In genomic region chr3:30476373-30477082, GRCh38 we compare ENCODE assay signal across 12 cellular contexts.
DNase-seq lines count a peak whose midpoint lies in the region; ATAC-seq and TF ChIP-seq lines count a peak whose summit lies in the region.
"Had no signal": no experiment of that assay in that cellular context is flagged by ENCODE, and none has a peak within 500 bp of the region (broad histone marks: within the 10 kb centered on the region; RNA-seq: fewer than 3 reads in every experiment).

No MANE protein-coding gene starts in this region.

- peak overlapping the region; percentile 1; the same call in 1 of the 2 replicates for H3K9ac ChIP-seq in OCI-LY3 (ENCODE audit: low read length)

- no peaks in the 10 kb centered on the region for H3K79me2 ChIP-seq in OCI-LY3 (ENCODE audit: low read length)

- H3K36me3 ChIP-seq in breast epithelium (no peaks in the 10 kb centered on the region), OCI-LY3 (replicated peaks; ENCODE audit: low read depth, low read length) (no peaks in the 10 kb centered on the region), MG63 (no peaks in the 10 kb centered on the region), suprapubic skin (no peaks in the 10 kb centered on the region)
- H3K36me3 ChIP-seq: cardiac muscle cell had no signal

- no peaks in the 10 kb centered on the region for H4K20me1 ChIP-seq in OCI-LY3 (ENCODE audit: insufficient read depth, low read length)

- H3K27ac ChIP-seq in breast epithelium: no peak overlapping the region
- peak overlapping the region; percentile 63 for H3K27ac ChIP-seq in OCI-LY3 (ENCODE audit: low read length)
- no peak overlapping the region for H3K27ac ChIP-seq in suprapubic skin
- H3K27ac ChIP-seq: C4-2B, cardiac muscle cell had no signal

- BruUV-seq in MCF 10A (replicated peaks; lab: Mats Ljungman, UMichigan): no TSS peak

- intact Hi-C loops in MCF 10A (cut with micrococcal nuclease): no loop called here
- intact Hi-C loops in breast epithelium (cut with DNase I; ENCODE audit: low total_unique reads): no loop called here

- peak overlapping the region; percentile 66 for H3K4me2 ChIP-seq in OCI-LY3 (ENCODE audit: low read length)

- no peak overlapping the region for H2AFZ ChIP-seq in OCI-LY3 (ENCODE audit: low read depth, low read length)

- no peaks in the 10 kb centered on the region for H3K27me3 Mint-ChIP-seq in MCF 10A (ENCODE audit: insufficient read depth, unreplicated experiment)
- H3K27me3 Mint-ChIP-seq: activated CD4-positive, alpha-beta memory T cell treated with anti-CD3 and anti-CD28 coated beads for 36 hours had no signal

- H3K9me3 Mint-ChIP-seq in MCF 10A (ENCODE audit: unreplicated experiment): no peaks in the 10 kb centered on the region

- H3K27me3 ChIP-seq in breast epithelium: no peaks in the 10 kb centered on the region
- no peaks in the 10 kb centered on the region for H3K27me3 ChIP-seq in OCI-LY3 (ENCODE audit: low read depth, low read length)
- no peaks in the 10 kb centered on the region for H3K27me3 ChIP-seq in MG63
- no peaks in the 10 kb centered on the region for H3K27me3 ChIP-seq in suprapubic skin
- H3K27me3 ChIP-seq: cardiac muscle cell had no signal

- no peak for TF ChIP-seq POLR2A in breast epithelium (IDR thresholded peaks at IDR 0.05)
- no peak for TF ChIP-seq POLR2A in suprapubic skin (IDR thresholded peaks at IDR 0.05)

- H3K27ac Mint-ChIP-seq in MCF 10A (ENCODE audit: low read depth, unreplicated experiment): peak overlapping the region; percentile 72
- H3K27ac Mint-ChIP-seq: activated CD4-positive, alpha-beta memory T cell treated with anti-CD3 and anti-CD28 coated beads for 36 hours had no signal

- peaks cover 40% of the 10 kb centered on the region for H3K4me1 Mint-ChIP-seq in MCF 10A (ENCODE audit: insufficient read depth, unreplicated experiment)

- peak; percentile 69 for DNase-seq in MCF 10A (ENCODE audit: unreplicated experiment)
- no peak for DNase-seq in breast epithelium (ENCODE audit: low spot score in 2 of 2)
- DNase-seq in fibroblast of the aortic adventitia (ENCODE audit: low read depth): peak; percentile 25
- no peak for DNase-seq in MG63
- no peak for DNase-seq in suprapubic skin (ENCODE audit: low spot score in 2 of 2)
- DNase-seq: activated CD4-positive, alpha-beta memory T cell treated with anti-CD3 and anti-CD28 coated beads for 36 hours; posterior cingulate gyrus had no signal

- no peak for ATAC-seq in HG03457 (IDR thresholded peaks at IDR 0.05; ENCODE audit: unreplicated experiment)
- ATAC-seq in HG02588 (IDR thresholded peaks at IDR 0.05; ENCODE audit: unreplicated experiment): no peak

- WGBS in suprapubic skin: 67% methylated on average over 3 of the region's 3 CpGs

- no peak for TF ChIP-seq EP300 in suprapubic skin (IDR thresholded peaks at IDR 0.05)

- POLR2A ChIA-PET in MCF 10A (lab: Yijun Ruan, JAX): interaction anchor here (0.8 to 2.0 kb wide), 7 partner anchors 9 to 131 kb away, joined by 3 to 6 read pairs (median 4); no protein-coding TSS in a partner anchor

- H3K9me3 ChIP-seq in breast epithelium (no peaks in the 10 kb centered on the region), OCI-LY3 (ENCODE audit: insufficient read depth, low read length) (no peaks in the 10 kb centered on the region), MG63 (no peaks in the 10 kb centered on the region), suprapubic skin (no peaks in the 10 kb centered on the region)

- TF ChIP-seq CTCF in MCF 10A (IDR thresholded peaks at IDR 0.05; ENCODE audit: unreplicated experiment) (no peak), breast epithelium (IDR thresholded peaks at IDR 0.05) (no peak), OCI-LY3 (IDR thresholded peaks at IDR 0.05; ENCODE audit: low read depth, low read length) (no peak), fibroblast of the aortic adventitia (IDR thresholded peaks at IDR 0.05; ENCODE audit: insufficient read depth, low read length) (no peak), suprapubic skin (IDR thresholded peaks at IDR 0.05) (no peak)

- no peaks in the 10 kb centered on the region for H3K36me3 Mint-ChIP-seq in MCF 10A (ENCODE audit: insufficient read depth, unreplicated experiment)
- H3K36me3 Mint-ChIP-seq: activated CD4-positive, alpha-beta memory T cell treated with anti-CD3 and anti-CD28 coated beads for 36 hours had no signal

- H3K4me3 Mint-ChIP-seq in MCF 10A (ENCODE audit: unreplicated experiment): no peak overlapping the region
- H3K4me3 Mint-ChIP-seq: activated CD4-positive, alpha-beta memory T cell treated with anti-CD3 and anti-CD28 coated beads for 36 hours had no signal

- H3K4me1 ChIP-seq in breast epithelium: no peaks in the 10 kb centered on the region
- peaks cover 51% of the 10 kb centered on the region for H3K4me1 ChIP-seq in OCI-LY3 (ENCODE audit: low read length)
- peaks cover 14% of the 10 kb centered on the region for H3K4me1 ChIP-seq in suprapubic skin

- CTCF ChIA-PET in MCF 10A (lab: Yijun Ruan, JAX): interaction anchor here (1.3 to 2.1 kb wide), 2 partner anchors 10 to 130 kb away, joined by 4 to 7 read pairs; partner anchors contain the start of gene TGFBR2

- H3K4me3 ChIP-seq in breast epithelium (no peak overlapping the region), OCI-LY3 (ENCODE audit: low read length) (peak overlapping the region; percentile 45), fibroblast of the aortic adventitia (ENCODE audit: low read depth, low read length) (no peak overlapping the region), MG63 (no peak overlapping the region), suprapubic skin (no peak overlapping the region)
- H3K4me3 ChIP-seq: cardiac muscle cell had no signal

Comparison
In these comparisons a context has a peak if more than half of its experiments do, and no peak if none do; other contexts are left out.
1. DNase-seq: peak in MCF 10A (single experiment) and fibroblast of the aortic adventitia (single experiment); none in breast epithelium (0 of 2), MG63 (single experiment) and suprapubic skin (0 of 2).